Comparison of ENCODE assay signal across 1 cellular context in the genomic region with DNA sequence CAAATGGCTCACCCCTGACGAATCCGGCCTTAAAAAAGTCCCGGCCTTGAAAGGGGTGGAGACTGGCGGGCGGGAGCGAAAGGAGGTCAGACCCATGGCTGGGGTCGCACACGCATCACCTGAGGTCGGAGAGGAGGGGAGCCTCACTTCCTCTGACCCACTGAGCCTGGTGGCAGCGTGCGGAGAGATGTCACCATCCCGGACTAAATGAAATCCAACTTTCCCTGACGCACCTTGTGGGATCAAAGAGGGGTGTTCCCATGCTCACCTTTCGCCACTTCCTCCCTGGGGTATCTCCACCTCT.
TF ChIP-seq lines count a peak whose summit lies in the region.

No MANE protein-coding gene starts in this region.

TF ChIP-seq in IMR-90, 13 proteins besides CTCF, POLR2A, EP300 and RAD21 (continued from another document):
- no peak for TF ChIP-seq BHLHE40 (IDR thresholded peaks at IDR 0.05; ENCODE audit: low read depth, low read length)
- no peak for TF ChIP-seq CHD1 (IDR thresholded peaks at IDR 0.05; ENCODE audit: low read depth, low read length)
